Comparison of ENCODE assay signal across 1 cellular context in genomic region chr2:62309081-62309464, GRCh38.
A peak's percentile ranks its signal among the peaks of the same experiment; 100 is the strongest.
TF ChIP-seq lines count a peak whose summit lies in the region.

No MANE protein-coding gene starts in this region.

TF ChIP-seq in H1, 55 proteins besides CTCF, POLR2A, EP300 and RAD21:
- TF ChIP-seq KDM1A (IDR thresholded peaks at IDR 0.05; ENCODE audit: borderline replicate concordance, low read length) (peak; percentile 75; the same call in 1 of the 2 replicates), CTBP2 (IDR thresholded peaks at IDR 0.05; ENCODE audit: borderline replicate concordance, insufficient read depth, insufficient read length, low read length) (no peak), HDAC2 (IDR thresholded peaks at IDR 0.05; ENCODE audit: borderline replicate concordance in 1 of 2, low read depth in 2 of 2, low read length in 2 of 2) (peak in 1 of 2 experiments; percentile 55; a peak in 1 of 4 replicates)
